1 cellular context compared by ENCODE assay signal in genomic region chr2:10355471-10356458, GRCh38.
TF ChIP-seq lines count a peak whose summit lies in the region.

No MANE protein-coding gene starts in this region.

TF ChIP-seq in HepG2, 621 proteins besides CTCF, POLR2A, EP300 and RAD21 (continued from another document):
- TF ChIP-seq TRAFD1 (CRISPR knock-in tag; IDR thresholded peaks at IDR 0.05; ENCODE audit: borderline replicate concordance), result no peak
- TF ChIP-seq ZNF101 (CRISPR knock-in tag; IDR thresholded peaks at IDR 0.05; ENCODE audit: borderline replicate concordance, low read depth), result no peak
- no peak for TF ChIP-seq ZNF17 (CRISPR knock-in tag; IDR thresholded peaks at IDR 0.05)
- no peak for TF ChIP-seq RFX1 (IDR thresholded peaks at IDR 0.05)
- TF ChIP-seq ATAD3A (CRISPR knock-in tag; IDR thresholded peaks at IDR 0.05), result no peak
